In genomic region chr9:76369583-76369982, GRCh38 we compare ENCODE assay signal across 8 cellular contexts. TPM values are rescaled to one million over a fixed set of nuclear protein-coding genes. Genes with fewer than 3 reads are reported as not detected.
A peak's percentile ranks its signal among the peaks of the same experiment; 100 is the strongest.
DNase-seq lines count a peak whose midpoint lies in the region; ATAC-seq and TF ChIP-seq lines count a peak whose summit lies in the region.

No MANE protein-coding gene starts in this region.

- no peak overlapping the region for H3K4me3 Mint-ChIP-seq in activated CD8-positive, alpha-beta T cell treated with anti-CD3 and anti-CD28 coated beads for 36 hours

- intact Hi-C loops in OCI-LY7 (cut with micrococcal nuclease; ENCODE audit: unreplicated experiment) = loop anchor here (1.0 kb wide), 1 partner anchor 24 kb away; no protein-coding TSS in a partner anchor
- intact Hi-C loops in activated CD8-positive, alpha-beta T cell treated with anti-CD3 and anti-CD28 coated beads for 36 hours (cut with micrococcal nuclease) = no loop called here

- no peaks in the 10 kb centered on the region for H3K9me3 ChIP-seq in OCI-LY7 (ENCODE audit: low read length)

- CTCF ChIA-PET in OCI-LY7 (lab: Charles Lee; ENCODE audit: unreplicated experiment) = interaction anchor here (1.3 kb wide), 1 partner anchor 24 kb away, joined by 6 read pairs; the partner anchor contains the start of gene RFK
- CTCF ChIA-PET in activated CD8-positive, alpha-beta T cell treated with anti-CD3 and anti-CD28 coated beads for 36 hours (lab: Charles Lee) = interaction anchor here (1.1 kb wide), 1 partner anchor 10 kb away, joined by 3 read pairs; no protein-coding TSS in a partner anchor

- peak overlapping the region; percentile 19 for H3K4me3 ChIP-seq in OCI-LY7 (ENCODE audit: low read depth, low read length, poor library complexity, severe bottlenecking)

- DNase-seq in GF-D8 (lab: John Stamatoyannopoulos, UW) (peak; percentile 13), OCI-LY7 (ENCODE audit: low spot score) (peak; percentile 86), left lobe of liver (ENCODE audit: low spot score) (peak; percentile 83), epidermal melanocyte (ENCODE audit: insufficient read length, low spot score) (no peak)
- DNase-seq in activated CD8-positive, alpha-beta T cell treated with anti-CD3 and anti-CD28 coated beads for 36 hours = no peak
- no peak for DNase-seq in activated CD4-positive, alpha-beta T cell treated with anti-CD3 and anti-CD28 coated beads for 1 hour

- H3K27ac ChIP-seq in OCI-LY7 (ENCODE audit: low read depth, low read length, poor library complexity, severe bottlenecking) = peak overlapping the region; percentile 88

- H3K9me3 Mint-ChIP-seq in activated CD8-positive, alpha-beta T cell treated with anti-CD3 and anti-CD28 coated beads for 36 hours = no peaks in the 10 kb centered on the region

- no peaks in the 10 kb centered on the region for H3K27me3 Mint-ChIP-seq in activated CD8-positive, alpha-beta T cell treated with anti-CD3 and anti-CD28 coated beads for 36 hours

- POLR2A ChIA-PET in OCI-LY7 (lab: Charles Lee) = interaction anchor here (0.6 to 9.6 kb wide), 10 partner anchors 10 to 407 kb away, joined by 3 to 74 read pairs (median 5); partner anchors contain the start of gene RFK
- POLR2A ChIA-PET in activated CD8-positive, alpha-beta T cell treated with anti-CD3 and anti-CD28 coated beads for 36 hours (lab: Charles Lee) = no interaction called here

- H3K9me2 ChIP-seq in OCI-LY7 (ENCODE audit: insufficient read depth, low read length) = no peaks in the 10 kb centered on the region

- peaks cover 63% of the 10 kb centered on the region for H3K4me1 ChIP-seq in OCI-LY7 (ENCODE audit: insufficient read depth, low read length, poor library complexity, severe bottlenecking)

- no peaks in the 10 kb centered on the region for H4K20me1 ChIP-seq in OCI-LY7 (ENCODE audit: insufficient read depth, low read length)

- H3K4me2 ChIP-seq in OCI-LY7 (ENCODE audit: low read length) = peak overlapping the region; percentile 63

- no peaks in the 10 kb centered on the region for H3K36me3 Mint-ChIP-seq in activated CD8-positive, alpha-beta T cell treated with anti-CD3 and anti-CD28 coated beads for 36 hours (ENCODE audit: low read depth)

- H2AFZ ChIP-seq in OCI-LY7 (ENCODE audit: low read length) = peak overlapping the region; percentile 54; the same call in 1 of the 2 replicates

- H3K79me2 ChIP-seq in OCI-LY7 (ENCODE audit: insufficient read depth, low read depth, low read length) = no peaks in the 10 kb centered on the region

- H3K27ac Mint-ChIP-seq in activated CD8-positive, alpha-beta T cell treated with anti-CD3 and anti-CD28 coated beads for 36 hours = no peak overlapping the region

- no peaks in the 10 kb centered on the region for H3K36me3 ChIP-seq in OCI-LY7 (ENCODE audit: insufficient read depth, low read length)

- no peaks in the 10 kb centered on the region for H3K4me1 Mint-ChIP-seq in activated CD8-positive, alpha-beta T cell treated with anti-CD3 and anti-CD28 coated beads for 36 hours (ENCODE audit: low read depth)

- ATAC-seq in HG03565 (IDR thresholded peaks at IDR 0.05; ENCODE audit: unreplicated experiment) (peak; percentile 72), left lobe of liver (peak; percentile 69), GM18873 (IDR thresholded peaks at IDR 0.05; ENCODE audit: low FRiP score, unreplicated experiment) (no peak)
- no peak for ATAC-seq in activated CD8-positive, alpha-beta T cell treated with anti-CD3 and anti-CD28 coated beads for 36 hours

- no TSS peak for BruUV-seq in OCI-LY7 (replicated peaks; lab: Mats Ljungman, UMichigan)

- TF ChIP-seq CTCF in OCI-LY7 (conservative IDR thresholded peaks at IDR 0.05; ENCODE audit: low read length) = no peak
- TF ChIP-seq CTCF in activated CD8-positive, alpha-beta T cell treated with anti-CD3 and anti-CD28 coated beads for 36 hours (IDR thresholded peaks at IDR 0.05) = no peak

RNA-seq across cellular contexts. Expression of gene RFK, which starts 24.6 kb away (rescaled TPM):
- 25.4 and 37.8 TPM in 2 replicates for total RNA-seq in OCI-LY7 (2014; rRNA removed; shearing (Covaris generic))
- total RNA-seq in OCI-LY7 (2022) = 27.9 and 28.7 TPM in 2 replicates
- total RNA-seq in left lobe of liver = 16.0 TPM
- 1 to 10 TPM; 6.4 to 9.3 TPM for total RNA-seq in activated CD8-positive, alpha-beta T cell treated with anti-CD3 and anti-CD28 coated beads for 36 hours

Comparison
In these comparisons a context has a peak if more than half of its experiments do, and no peak if none do; other contexts are left out.
1. DNase-seq: peak in GF-D8 (single experiment), OCI-LY7 (single experiment) and left lobe of liver (single experiment); none in activated CD8-positive, alpha-beta T cell treated with anti-CD3 and anti-CD28 coated beads for 36 hours (single experiment), epidermal melanocyte (single experiment) and activated CD4-positive, alpha-beta T cell treated with anti-CD3 and anti-CD28 coated beads for 1 hour (single experiment).
2. ATAC-seq: peak in HG03565 (single experiment) and left lobe of liver (single experiment); none in activated CD8-positive, alpha-beta T cell treated with anti-CD3 and anti-CD28 coated beads for 36 hours (single experiment) and GM18873 (single experiment).